In genomic region chr17:6555331-6556120, GRCh38 we compare ENCODE assay signal across 8 cellular contexts. TPM values are rescaled to one million over a fixed set of nuclear protein-coding genes. Genes with fewer than 3 reads are reported as not detected.
DNase-seq lines count a peak whose midpoint lies in the region; ATAC-seq and TF ChIP-seq lines count a peak whose summit lies in the region.

No MANE protein-coding gene starts in this region.

- H3K36me3 Mint-ChIP-seq in stimulated activated naive B cell treated with anti-CD40 and anti-IgM and Interleukin-4, amounts not matched to agents 10 μg/mL and 1 μg/mL and 100 μg/mL, for 72 hours: peaks cover 0 to 1% of the 10 kb centered on the region in 2 donors

- peaks cover 19% of the 10 kb centered on the region for H3K27me3 ChIP-seq in brain microvascular endothelial cell (replicated peaks)

- no peaks in the 10 kb centered on the region for H3K36me3 ChIP-seq in brain microvascular endothelial cell (replicated peaks)

- TF ChIP-seq CTCF in brain microvascular endothelial cell (IDR thresholded peaks at IDR 0.05; ENCODE audit: low read depth, low read length, missing control alignments): peak; percentile 1
- TF ChIP-seq CTCF in GM13977 (IDR thresholded peaks at IDR 0.05; ENCODE audit: extremely low read depth, insufficient read depth, missing control alignments): no peak

- ATAC-seq in stimulated activated naive B cell treated with anti-CD40 and anti-IgM and Interleukin-4, amounts not matched to agents 10 μg/mL and 1 μg/mL and 100 μg/mL, for 72 hours (replicated peaks): peak; percentile 62 to 65
- no peak for ATAC-seq in HG03457 (IDR thresholded peaks at IDR 0.05; ENCODE audit: unreplicated experiment)

- in situ Hi-C loops in ACHN (cut with HindIII; ENCODE audit: low pct_ligation_motif_present, low pct_unique_long_range_greater_than_20kb, low sequenced_read_pairs): no loop called here
- in situ Hi-C loops in brain microvascular endothelial cell (cut with HindIII; ENCODE audit: low pct_ligation_motif_present, low sequenced_read_pairs): no loop called here
- in situ Hi-C loops in GM13977 (cut with MboI; ENCODE audit: low pct_unique_long_range_greater_than_20kb, low sequenced_read_pairs, unreplicated experiment): no loop called here

- peaks cover 52 to 64% of the 10 kb centered on the region in 2 donors for H3K27me3 Mint-ChIP-seq in stimulated activated naive B cell treated with anti-CD40 and anti-IgM and Interleukin-4, amounts not matched to agents 10 μg/mL and 1 μg/mL and 100 μg/mL, for 72 hours

- DNase-seq in ACHN: peak; percentile 88
- peak; percentile 80 for DNase-seq in HT1080 (ENCODE audit: low read depth)
- DNase-seq in brain microvascular endothelial cell: no peak
- peak; percentile 54 for DNase-seq in kidney glomerular epithelial cell (lab: John Stamatoyannopoulos, UW)
- DNase-seq in stimulated activated naive B cell treated with anti-CD40 and anti-IgM and Interleukin-4, amounts not matched to agents 10 μg/mL and 1 μg/mL and 100 μg/mL, for 72 hours: no peak
- DNase-seq in H4 (ENCODE audit: low spot score): no peak
- DNase-seq in GM13977 (ENCODE audit: low spot score): no peak

- H3K27ac Mint-ChIP-seq in stimulated activated naive B cell treated with anti-CD40 and anti-IgM and Interleukin-4, amounts not matched to agents 10 μg/mL and 1 μg/mL and 100 μg/mL, for 72 hours: peak overlapping the region; percentile 25

- H3K9me3 Mint-ChIP-seq in stimulated activated naive B cell treated with anti-CD40 and anti-IgM and Interleukin-4, amounts not matched to agents 10 μg/mL and 1 μg/mL and 100 μg/mL, for 72 hours: no peaks in the 10 kb centered on the region

- H3K27ac ChIP-seq in brain microvascular endothelial cell: no peak overlapping the region

- H3K4me3 Mint-ChIP-seq in stimulated activated naive B cell treated with anti-CD40 and anti-IgM and Interleukin-4, amounts not matched to agents 10 μg/mL and 1 μg/mL and 100 μg/mL, for 72 hours: peak overlapping the region; percentile 73 to 78

- peaks cover 15 to 25% of the 10 kb centered on the region in 2 donors for H3K4me1 Mint-ChIP-seq in stimulated activated naive B cell treated with anti-CD40 and anti-IgM and Interleukin-4, amounts not matched to agents 10 μg/mL and 1 μg/mL and 100 μg/mL, for 72 hours

- H3K4me3 ChIP-seq in brain microvascular endothelial cell (ENCODE audit: low read depth, low read length): peak overlapping the region; percentile 42

RNA-seq across cellular contexts. Expression of gene PITPNM3, which starts 0.8 kb away (rescaled TPM):
- 0.32 and 0.33 TPM in 2 replicates for total RNA-seq in HT1080 (2014; rRNA removed; shearing (Covaris generic))
- 0.10 and 0.12 TPM in 2 replicates for polyA plus RNA-seq in HT1080 (2015; cell fraction: cytosol; rRNA removed)
- polyA plus RNA-seq in HT1080 (2015; cell fraction: nucleus; rRNA removed): 1.2 and 1.6 TPM in 2 replicates
- 0.15 and 0.18 TPM in 2 replicates for total RNA-seq in H4 (2014; rRNA removed; shearing (Covaris generic))

Comparison
In these comparisons a context has a peak if more than half of its experiments do, and no peak if none do; other contexts are left out.
1. DNase-seq: peak in ACHN (single experiment), HT1080 (single experiment) and kidney glomerular epithelial cell (single experiment); none in brain microvascular endothelial cell (single experiment), stimulated activated naive B cell treated with anti-CD40 and anti-IgM and Interleukin-4, amounts not matched to agents 10 μg/mL and 1 μg/mL and 100 μg/mL, for 72 hours (single experiment), H4 (single experiment) and GM13977 (single experiment).